8 cellular contexts compared by ENCODE assay signal in the genomic region with DNA sequence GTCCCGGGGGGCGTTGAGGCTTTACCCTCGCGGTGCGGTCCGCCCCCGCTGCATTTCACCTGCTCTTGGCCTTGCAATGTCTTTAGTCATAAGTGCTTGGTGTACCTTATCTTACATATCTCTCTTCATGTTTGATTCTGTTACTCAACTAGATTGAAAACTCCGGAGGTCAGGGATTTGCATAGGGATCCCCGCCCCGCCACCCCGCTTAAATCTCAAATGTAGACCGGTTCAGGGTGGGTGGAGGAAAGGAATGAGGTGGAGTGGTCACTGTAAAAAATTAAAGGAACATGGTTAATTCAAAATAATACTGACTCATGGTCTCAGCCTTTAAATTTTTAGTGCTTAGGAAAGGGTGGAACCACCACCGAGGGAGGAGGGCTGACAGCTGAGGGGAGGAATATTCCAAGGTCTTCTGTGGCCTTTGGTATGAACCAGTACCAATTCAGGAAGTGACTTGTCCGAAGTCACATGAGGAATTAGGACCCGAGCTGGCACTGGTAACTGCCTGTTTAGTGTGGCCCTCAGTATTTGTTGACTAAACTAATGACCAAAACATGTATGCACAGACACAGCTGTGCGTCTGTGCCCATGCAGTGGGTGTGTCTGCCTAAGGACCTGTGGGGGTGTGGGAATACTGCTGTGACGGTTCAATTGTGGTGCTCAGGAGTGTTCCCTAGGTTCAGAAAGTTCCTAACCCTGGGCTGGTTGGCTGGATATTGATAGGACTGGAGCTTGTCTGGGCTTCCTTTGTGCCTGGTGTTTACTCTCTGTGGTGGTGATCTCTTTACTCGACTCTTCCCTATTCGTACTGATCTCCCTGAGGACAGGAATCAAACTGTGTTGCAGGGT. TPM values are rescaled to one million over a fixed set of nuclear protein-coding genes. Genes with fewer than 3 reads are reported as not detected.
DNase-seq lines count a peak whose midpoint lies in the region; ATAC-seq and TF ChIP-seq lines count a peak whose summit lies in the region.

No MANE protein-coding gene starts in this region.

- H3K27me3 ChIP-seq in gastroesophageal sphincter = no peaks in the 10 kb centered on the region

- H3K27ac ChIP-seq in gastroesophageal sphincter = peak overlapping the region in 3 of 4 donors; percentile 91 to 94 (median 94)

- no peaks in the 10 kb centered on the region for H3K9me3 ChIP-seq in gastroesophageal sphincter

- peak; percentile 42 for ATAC-seq in HG02763 (IDR thresholded peaks at IDR 0.05; ENCODE audit: unreplicated experiment)
- ATAC-seq in activated T-cell treated with anti-CD3 and anti-CD28 coated beads, Interleukin-2, amount 50 U/mL, for 72 hours (replicated peaks in 1 of 2) = peak; percentile 46 to 49
- ATAC-seq in gastroesophageal sphincter = no peak

- TF ChIP-seq CTCF in gastroesophageal sphincter (IDR thresholded peaks at IDR 0.05) (no peak), osteocyte (IDR thresholded peaks at IDR 0.05) (no peak)

- no peak for TF ChIP-seq EP300 in gastroesophageal sphincter (IDR thresholded peaks at IDR 0.05)

- H3K27ac Mint-ChIP-seq in activated T-cell treated with anti-CD3 and anti-CD28 coated beads, Interleukin-2, amount 50 U/mL, for 72 hours = peak overlapping the region; percentile 95
- peak overlapping the region; percentile 97 for H3K27ac Mint-ChIP-seq in osteocyte (ENCODE audit: unreplicated experiment)

- peak overlapping the region; percentile 89 to 99 for H3K4me3 Mint-ChIP-seq in activated T-cell treated with anti-CD3 and anti-CD28 coated beads, Interleukin-2, amount 50 U/mL, for 72 hours
- peak overlapping the region; percentile 99 for H3K4me3 Mint-ChIP-seq in osteocyte (ENCODE audit: unreplicated experiment)

- H3K9me3 Mint-ChIP-seq in activated T-cell treated with anti-CD3 and anti-CD28 coated beads, Interleukin-2, amount 50 U/mL, for 72 hours = no peaks in the 10 kb centered on the region
- H3K9me3 Mint-ChIP-seq in osteocyte (ENCODE audit: unreplicated experiment) = no peaks in the 10 kb centered on the region

- peaks cover 59% of the 10 kb centered on the region for H3K4me1 Mint-ChIP-seq in activated T-cell treated with anti-CD3 and anti-CD28 coated beads, Interleukin-2, amount 50 U/mL, for 72 hours (ENCODE audit: low read depth)
- peaks cover 38% of the 10 kb centered on the region for H3K4me1 Mint-ChIP-seq in osteocyte (ENCODE audit: unreplicated experiment)

- peaks cover 6 to 7% of the 10 kb centered on the region in 2 donors for H3K36me3 Mint-ChIP-seq in activated T-cell treated with anti-CD3 and anti-CD28 coated beads, Interleukin-2, amount 50 U/mL, for 72 hours (ENCODE audit: insufficient read depth in 2 of 2)
- peaks cover 10% of the 10 kb centered on the region for H3K36me3 Mint-ChIP-seq in osteocyte (ENCODE audit: unreplicated experiment)

- H3K27me3 Mint-ChIP-seq in activated T-cell treated with anti-CD3 and anti-CD28 coated beads, Interleukin-2, amount 50 U/mL, for 72 hours (ENCODE audit: low read depth) = no peaks in the 10 kb centered on the region
- no peaks in the 10 kb centered on the region for H3K27me3 Mint-ChIP-seq in osteocyte (ENCODE audit: unreplicated experiment)

- no peaks in the 10 kb centered on the region for H3K36me3 ChIP-seq in gastroesophageal sphincter

- peaks cover 0 to 41% (median 19%) of the 10 kb centered on the region in 3 donors for H3K4me1 ChIP-seq in gastroesophageal sphincter

- peak in 1 of 2 donors; percentile 15 for TF ChIP-seq POLR2A in gastroesophageal sphincter (IDR thresholded peaks at IDR 0.05)

- DNase-seq in activated T-cell treated with anti-CD3 and anti-CD28 coated beads for 24 hours (ENCODE audit: low read depth) = peak; percentile 35
- DNase-seq in activated T-cell treated with anti-CD3 and anti-CD28 coated beads, Interleukin-2, amount 50 U/mL, for 1 hour = no peak
- peak; percentile 5 for DNase-seq in NCI-H2227 treated with DMSO at 0.1 percent for 48 hours (lab: John Stamatoyannopoulos, UW)
- peak; percentile 39 to 62 for DNase-seq in activated T-cell treated with anti-CD3 and anti-CD28 coated beads, Interleukin-2, amount 50 U/mL, for 72 hours
- no peak for DNase-seq in osteocyte (ENCODE audit: extremely low spot score, unreplicated experiment)
- DNase-seq in NCI-H524 (lab: John Stamatoyannopoulos, UW) = no peak

- peak overlapping the region; percentile 57 to 75 for H3K4me3 ChIP-seq in gastroesophageal sphincter

- WGBS in gastroesophageal sphincter (ENCODE audit: low coverage in 1 of 2), 2 donors = 2 to 3% methylated on average over 14 to 15 of the region's 19 CpGs

RNA-seq across cellular contexts. Expression of a gene that starts 1.0 kb away (rescaled TPM):
- total RNA-seq in activated T-cell treated with anti-CD3 and anti-CD28 coated beads, Interleukin-2, amount 50 U/mL, for 72 hours = 10 to 100 TPM; 53.2 to 53.8 TPM
- total RNA-seq in gastroesophageal sphincter (10 to 100 TPM; 38.1 to 58.7 (median 49.0) TPM), osteocyte (53.9 and 54.2 TPM in 2 replicates)

RNA-seq across cellular contexts. Expression of a gene that starts 12.9 kb away (rescaled TPM):
- 100 to 1,000 TPM in 1 of 2 donors, 10 to 100 TPM in 1; 89.3 to 108 TPM for total RNA-seq in activated T-cell treated with anti-CD3 and anti-CD28 coated beads, Interleukin-2, amount 50 U/mL, for 72 hours
- total RNA-seq in gastroesophageal sphincter (100 to 1,000 TPM; 184 to 244 (median 198) TPM), osteocyte (111 and 114 TPM in 2 replicates)

Comparison
In these comparisons a context has a peak if more than half of its experiments do, and no peak if none do; other contexts are left out.
1. DNase-seq: peak in activated T-cell treated with anti-CD3 and anti-CD28 coated beads for 24 hours (single experiment), NCI-H2227 treated with DMSO at 0.1 percent for 48 hours (single experiment) and activated T-cell treated with anti-CD3 and anti-CD28 coated beads, Interleukin-2, amount 50 U/mL, for 72 hours (2 of 2); none in activated T-cell treated with anti-CD3 and anti-CD28 coated beads, Interleukin-2, amount 50 U/mL, for 1 hour (single experiment), osteocyte (single experiment) and NCI-H524 (0 of 2).